Comparison of ENCODE assay signal across 1 cellular context in the genomic region with DNA sequence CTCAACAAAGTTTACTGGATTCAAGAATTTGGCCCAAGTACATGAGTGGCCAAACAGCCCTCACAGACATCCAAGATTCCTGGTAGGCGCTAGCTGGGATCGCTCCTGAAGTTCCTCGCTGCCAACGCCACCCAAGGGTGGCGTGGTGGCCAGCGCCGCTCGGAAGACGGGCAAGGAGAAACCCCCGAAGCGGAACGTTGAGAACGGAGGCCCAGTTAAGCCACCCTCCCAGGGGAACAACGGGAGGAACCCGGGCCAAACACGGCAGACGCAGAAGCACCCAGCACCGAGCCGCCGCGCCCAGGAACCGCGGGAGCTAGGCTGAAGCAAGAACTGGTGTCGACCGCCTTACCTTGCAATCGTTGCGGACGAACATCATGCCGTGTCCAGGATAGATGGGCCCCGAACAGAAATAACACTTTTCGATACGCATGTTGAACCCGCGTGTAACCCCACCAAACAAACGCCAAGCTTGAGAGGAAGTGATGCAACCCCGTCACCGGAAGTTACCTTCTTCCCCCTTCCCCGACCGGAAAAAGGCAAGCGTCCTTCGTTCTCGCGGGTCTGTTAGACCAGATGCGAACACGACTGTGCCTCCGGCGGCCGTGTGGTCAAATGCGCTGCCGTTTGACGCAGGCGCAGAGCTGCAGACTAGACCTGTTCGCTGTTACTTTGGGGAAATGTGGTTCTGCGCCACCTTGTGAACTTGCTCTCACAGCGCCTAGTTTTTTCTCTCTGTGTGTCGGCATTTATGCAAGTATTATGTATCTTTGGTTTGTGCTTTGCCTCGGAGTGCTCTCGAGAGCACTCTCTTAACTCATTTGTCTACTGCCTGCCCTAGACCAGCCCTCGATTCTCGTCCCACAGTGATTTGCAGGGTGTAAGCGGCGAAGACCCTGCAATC.
TF ChIP-seq lines count a peak whose summit lies in the region.

A gene (minus strand): TSS at position 484 of the 904 bp plus-strand sequence. CDS start 51 bp downstream, at position 433.

TF ChIP-seq in K562, 482 proteins besides CTCF, POLR2A, EP300 and RAD21 (continued from another document and continues in another):
- TF ChIP-seq, protein P1, sequence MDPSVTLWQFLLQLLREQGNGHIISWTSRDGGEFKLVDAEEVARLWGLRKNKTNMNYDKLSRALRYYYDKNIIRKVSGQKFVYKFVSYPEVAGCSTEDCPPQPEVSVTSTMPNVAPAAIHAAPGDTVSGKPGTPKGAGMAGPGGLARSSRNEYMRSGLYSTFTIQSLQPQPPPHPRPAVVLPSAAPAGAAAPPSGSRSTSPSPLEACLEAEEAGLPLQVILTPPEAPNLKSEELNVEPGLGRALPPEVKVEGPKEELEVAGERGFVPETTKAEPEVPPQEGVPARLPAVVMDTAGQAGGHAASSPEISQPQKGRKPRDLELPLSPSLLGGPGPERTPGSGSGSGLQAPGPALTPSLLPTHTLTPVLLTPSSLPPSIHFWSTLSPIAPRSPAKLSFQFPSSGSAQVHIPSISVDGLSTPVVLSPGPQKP (CRISPR knock-in tag; IDR thresholded peaks at IDR 0.05) = no peak
- peak; percentile 89; the same call in 1 of the 2 replicates for TF ChIP-seq ERF (CRISPR knock-in tag; IDR thresholded peaks at IDR 0.05)
- no peak for TF ChIP-seq WHSC1 (IDR thresholded peaks at IDR 0.05; ENCODE audit: low read length)
- TF ChIP-seq SREBF1 (IDR thresholded peaks at IDR 0.05; ENCODE audit: borderline replicate concordance, low read depth, low read length) = no peak
- TF ChIP-seq, protein P2, sequence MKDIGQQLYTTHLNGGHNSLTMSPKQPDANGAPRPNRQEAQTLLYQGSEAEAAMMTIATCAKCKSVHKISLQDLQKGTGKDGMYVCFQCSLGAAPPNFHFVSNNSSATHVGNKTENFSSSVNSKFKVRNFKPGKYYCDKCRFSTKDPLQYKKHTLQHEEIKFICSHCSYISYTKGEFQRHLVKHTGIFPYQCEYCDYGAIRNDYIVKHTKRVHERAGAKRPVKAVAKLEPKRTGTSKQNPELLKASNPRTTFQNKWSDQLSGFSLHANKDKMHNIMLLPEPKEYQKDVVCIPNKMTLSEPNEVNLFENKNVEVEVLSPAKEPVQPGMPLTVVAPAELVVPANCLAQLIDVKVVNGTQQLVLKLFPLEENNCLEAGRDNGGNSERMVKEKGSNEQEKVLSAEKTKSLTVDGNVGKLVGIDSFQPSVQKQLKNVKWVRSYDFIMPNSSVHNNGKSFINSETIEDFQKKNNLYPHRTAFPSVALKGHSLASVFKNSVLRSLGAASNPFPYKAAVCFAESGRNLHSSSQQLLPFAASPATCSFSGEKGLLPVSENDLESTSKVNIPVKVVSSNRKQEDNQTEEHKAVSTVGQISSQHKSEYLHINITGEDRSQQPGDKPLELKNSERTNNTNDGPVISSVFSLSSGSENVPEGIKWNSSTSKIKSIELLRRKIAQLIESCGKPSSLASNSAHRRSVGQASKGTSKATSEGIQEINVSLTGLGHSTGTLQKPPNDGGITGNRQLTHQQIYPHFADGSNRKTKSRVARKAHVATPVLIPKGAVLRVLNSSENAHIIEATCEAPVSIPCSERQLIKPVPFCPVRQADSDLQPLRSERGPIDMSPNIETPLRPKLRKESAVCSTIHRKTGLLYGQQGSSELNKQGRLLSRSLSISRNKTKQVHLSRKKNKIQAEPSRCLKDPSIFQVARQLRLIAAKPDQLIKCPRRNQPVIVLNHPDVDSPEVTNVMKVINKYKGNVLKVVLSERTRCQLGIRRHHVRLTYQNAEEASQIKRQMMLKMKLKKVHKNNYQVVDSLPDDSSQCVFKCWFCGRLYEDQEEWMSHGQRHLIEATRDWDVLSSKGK (CRISPR knock-in tag; IDR thresholded peaks at IDR 0.05) = no peak
- TF ChIP-seq SMARCA5 (IDR thresholded peaks at IDR 0.05) = peak; percentile 36; the same call in 1 of the 2 replicates
- peak in 1 of 2 experiments; percentile 56; a peak in 1 of 4 replicates for TF ChIP-seq MAZ (CRISPR knock-in tag; conservative IDR thresholded peaks at IDR 0.05 in 1 of 2, IDR thresholded peaks at IDR 0.05 in 1 of 2)
- no peak for TF ChIP-seq POLR2AphosphoS2 (IDR thresholded peaks at IDR 0.05; ENCODE audit: low read length)
- TF ChIP-seq JUN (IDR thresholded peaks at IDR 0.05; ENCODE audit: borderline replicate concordance, low read depth, low read length) = peak; percentile 85
- TF ChIP-seq JUN (CRISPR knock-in tag; IDR thresholded peaks at IDR 0.05; ENCODE audit: borderline replicate concordance) = no peak; the same call in 1 of the 2 replicates
- no peak for TF ChIP-seq RBM39 (optimal IDR thresholded peaks at IDR 0.05; ENCODE audit: low read depth, low read length)
- no peak for TF ChIP-seq DACH1 (IDR thresholded peaks at IDR 0.05; ENCODE audit: partially characterized antibody)
- TF ChIP-seq, protein P3, sequence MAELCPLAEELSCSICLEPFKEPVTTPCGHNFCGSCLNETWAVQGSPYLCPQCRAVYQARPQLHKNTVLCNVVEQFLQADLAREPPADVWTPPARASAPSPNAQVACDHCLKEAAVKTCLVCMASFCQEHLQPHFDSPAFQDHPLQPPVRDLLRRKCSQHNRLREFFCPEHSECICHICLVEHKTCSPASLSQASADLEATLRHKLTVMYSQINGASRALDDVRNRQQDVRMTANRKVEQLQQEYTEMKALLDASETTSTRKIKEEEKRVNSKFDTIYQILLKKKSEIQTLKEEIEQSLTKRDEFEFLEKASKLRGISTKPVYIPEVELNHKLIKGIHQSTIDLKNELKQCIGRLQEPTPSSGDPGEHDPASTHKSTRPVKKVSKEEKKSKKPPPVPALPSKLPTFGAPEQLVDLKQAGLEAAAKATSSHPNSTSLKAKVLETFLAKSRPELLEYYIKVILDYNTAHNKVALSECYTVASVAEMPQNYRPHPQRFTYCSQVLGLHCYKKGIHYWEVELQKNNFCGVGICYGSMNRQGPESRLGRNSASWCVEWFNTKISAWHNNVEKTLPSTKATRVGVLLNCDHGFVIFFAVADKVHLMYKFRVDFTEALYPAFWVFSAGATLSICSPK (IDR thresholded peaks at IDR 0.05; ENCODE audit: borderline replicate concordance) = no peak
- TF ChIP-seq ZNF445 (CRISPR knock-in tag; IDR thresholded peaks at IDR 0.05; ENCODE audit: low read depth) = no peak
- TF ChIP-seq, protein P4, sequence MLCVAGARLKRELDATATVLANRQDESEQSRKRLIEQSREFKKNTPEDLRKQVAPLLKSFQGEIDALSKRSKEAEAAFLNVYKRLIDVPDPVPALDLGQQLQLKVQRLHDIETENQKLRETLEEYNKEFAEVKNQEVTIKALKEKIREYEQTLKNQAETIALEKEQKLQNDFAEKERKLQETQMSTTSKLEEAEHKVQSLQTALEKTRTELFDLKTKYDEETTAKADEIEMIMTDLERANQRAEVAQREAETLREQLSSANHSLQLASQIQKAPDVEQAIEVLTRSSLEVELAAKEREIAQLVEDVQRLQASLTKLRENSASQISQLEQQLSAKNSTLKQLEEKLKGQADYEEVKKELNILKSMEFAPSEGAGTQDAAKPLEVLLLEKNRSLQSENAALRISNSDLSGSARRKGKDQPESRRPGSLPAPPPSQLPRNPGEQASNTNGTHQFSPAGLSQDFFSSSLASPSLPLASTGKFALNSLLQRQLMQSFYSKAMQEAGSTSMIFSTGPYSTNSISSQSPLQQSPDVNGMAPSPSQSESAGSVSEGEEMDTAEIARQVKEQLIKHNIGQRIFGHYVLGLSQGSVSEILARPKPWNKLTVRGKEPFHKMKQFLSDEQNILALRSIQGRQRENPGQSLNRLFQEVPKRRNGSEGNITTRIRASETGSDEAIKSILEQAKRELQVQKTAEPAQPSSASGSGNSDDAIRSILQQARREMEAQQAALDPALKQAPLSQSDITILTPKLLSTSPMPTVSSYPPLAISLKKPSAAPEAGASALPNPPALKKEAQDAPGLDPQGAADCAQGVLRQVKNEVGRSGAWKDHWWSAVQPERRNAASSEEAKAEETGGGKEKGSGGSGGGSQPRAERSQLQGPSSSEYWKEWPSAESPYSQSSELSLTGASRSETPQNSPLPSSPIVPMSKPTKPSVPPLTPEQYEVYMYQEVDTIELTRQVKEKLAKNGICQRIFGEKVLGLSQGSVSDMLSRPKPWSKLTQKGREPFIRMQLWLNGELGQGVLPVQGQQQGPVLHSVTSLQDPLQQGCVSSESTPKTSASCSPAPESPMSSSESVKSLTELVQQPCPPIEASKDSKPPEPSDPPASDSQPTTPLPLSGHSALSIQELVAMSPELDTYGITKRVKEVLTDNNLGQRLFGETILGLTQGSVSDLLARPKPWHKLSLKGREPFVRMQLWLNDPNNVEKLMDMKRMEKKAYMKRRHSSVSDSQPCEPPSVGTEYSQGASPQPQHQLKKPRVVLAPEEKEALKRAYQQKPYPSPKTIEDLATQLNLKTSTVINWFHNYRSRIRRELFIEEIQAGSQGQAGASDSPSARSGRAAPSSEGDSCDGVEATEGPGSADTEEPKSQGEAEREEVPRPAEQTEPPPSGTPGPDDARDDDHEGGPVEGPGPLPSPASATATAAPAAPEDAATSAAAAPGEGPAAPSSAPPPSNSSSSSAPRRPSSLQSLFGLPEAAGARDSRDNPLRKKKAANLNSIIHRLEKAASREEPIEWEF (CRISPR knock-in tag; IDR thresholded peaks at IDR 0.05) = no peak
- TF ChIP-seq, protein P5, sequence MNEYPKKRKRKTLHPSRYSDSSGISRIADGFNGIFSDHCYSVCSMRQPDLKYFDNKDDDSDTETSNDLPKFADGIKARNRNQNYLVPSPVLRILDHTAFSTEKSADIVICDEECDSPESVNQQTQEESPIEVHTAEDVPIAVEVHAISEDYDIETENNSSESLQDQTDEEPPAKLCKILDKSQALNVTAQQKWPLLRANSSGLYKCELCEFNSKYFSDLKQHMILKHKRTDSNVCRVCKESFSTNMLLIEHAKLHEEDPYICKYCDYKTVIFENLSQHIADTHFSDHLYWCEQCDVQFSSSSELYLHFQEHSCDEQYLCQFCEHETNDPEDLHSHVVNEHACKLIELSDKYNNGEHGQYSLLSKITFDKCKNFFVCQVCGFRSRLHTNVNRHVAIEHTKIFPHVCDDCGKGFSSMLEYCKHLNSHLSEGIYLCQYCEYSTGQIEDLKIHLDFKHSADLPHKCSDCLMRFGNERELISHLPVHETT (CRISPR knock-in tag; conservative IDR thresholded peaks at IDR 0.05 in 1 of 2, IDR thresholded peaks at IDR 0.05 in 1 of 2) = peak in 1 of 2 experiments; percentile 59; a peak in 2 of 4 replicates
- TF ChIP-seq RAD51 (IDR thresholded peaks at IDR 0.05; ENCODE audit: borderline replicate concordance, low read depth) = no peak
- no peak; the same call in 1 of the 2 replicates for TF ChIP-seq BCOR (IDR thresholded peaks at IDR 0.05)
- TF ChIP-seq HCFC1 (IDR thresholded peaks at IDR 0.05; ENCODE audit: low read depth, low read length) = peak; percentile 69
- no peak for TF ChIP-seq GATA2 (CRISPR knock-in tag; IDR thresholded peaks at IDR 0.05)
- TF ChIP-seq, protein P6, sequence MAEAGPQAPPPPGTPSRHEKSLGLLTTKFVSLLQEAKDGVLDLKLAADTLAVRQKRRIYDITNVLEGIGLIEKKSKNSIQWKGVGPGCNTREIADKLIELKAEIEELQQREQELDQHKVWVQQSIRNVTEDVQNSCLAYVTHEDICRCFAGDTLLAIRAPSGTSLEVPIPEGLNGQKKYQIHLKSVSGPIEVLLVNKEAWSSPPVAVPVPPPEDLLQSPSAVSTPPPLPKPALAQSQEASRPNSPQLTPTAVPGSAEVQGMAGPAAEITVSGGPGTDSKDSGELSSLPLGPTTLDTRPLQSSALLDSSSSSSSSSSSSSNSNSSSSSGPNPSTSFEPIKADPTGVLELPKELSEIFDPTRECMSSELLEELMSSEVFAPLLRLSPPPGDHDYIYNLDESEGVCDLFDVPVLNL (CRISPR knock-in tag; IDR thresholded peaks at IDR 0.05; ENCODE audit: low read depth) = 0 out of 2 replicates have a peak, but pooled peaks have one; percentile 26
- TF ChIP-seq TAF1 (IDR thresholded peaks at IDR 0.05; ENCODE audit: control insufficient read depth, extremely low read depth, insufficient read depth, low read length, severe bottlenecking) = peak; percentile 83
- TF ChIP-seq NFE2 (IDR thresholded peaks at IDR 0.05; ENCODE audit: low read depth) = no peak
- TF ChIP-seq HOXB6 (CRISPR knock-in tag; IDR thresholded peaks at IDR 0.05; ENCODE audit: borderline replicate concordance) = no peak
- TF ChIP-seq HMG20B (CRISPR knock-in tag; IDR thresholded peaks at IDR 0.05) = no peak
- peak in 1 of 2 experiments; percentile 83; a peak in 2 of 4 replicates for TF ChIP-seq HDAC1 (IDR thresholded peaks at IDR 0.05)
- TF ChIP-seq STAT5A (IDR thresholded peaks at IDR 0.05; ENCODE audit: borderline replicate concordance, low read length) = no peak
- peak; percentile 97 for TF ChIP-seq RBBP5 (IDR thresholded peaks at IDR 0.05; ENCODE audit: borderline replicate concordance, insufficient read depth, low read length, poor library complexity, severe bottlenecking)
- TF ChIP-seq ZNF699 (CRISPR knock-in tag; IDR thresholded peaks at IDR 0.05; ENCODE audit: insufficient replicate concordance) = no peak
- TF ChIP-seq MIER1 (IDR thresholded peaks at IDR 0.05; ENCODE audit: low read depth) = no peak
- no peak for TF ChIP-seq ARID1B (IDR thresholded peaks at IDR 0.05)
- no peak for TF ChIP-seq ZNF41 (CRISPR knock-in tag; conservative IDR thresholded peaks at IDR 0.05)
- TF ChIP-seq, protein P7, sequence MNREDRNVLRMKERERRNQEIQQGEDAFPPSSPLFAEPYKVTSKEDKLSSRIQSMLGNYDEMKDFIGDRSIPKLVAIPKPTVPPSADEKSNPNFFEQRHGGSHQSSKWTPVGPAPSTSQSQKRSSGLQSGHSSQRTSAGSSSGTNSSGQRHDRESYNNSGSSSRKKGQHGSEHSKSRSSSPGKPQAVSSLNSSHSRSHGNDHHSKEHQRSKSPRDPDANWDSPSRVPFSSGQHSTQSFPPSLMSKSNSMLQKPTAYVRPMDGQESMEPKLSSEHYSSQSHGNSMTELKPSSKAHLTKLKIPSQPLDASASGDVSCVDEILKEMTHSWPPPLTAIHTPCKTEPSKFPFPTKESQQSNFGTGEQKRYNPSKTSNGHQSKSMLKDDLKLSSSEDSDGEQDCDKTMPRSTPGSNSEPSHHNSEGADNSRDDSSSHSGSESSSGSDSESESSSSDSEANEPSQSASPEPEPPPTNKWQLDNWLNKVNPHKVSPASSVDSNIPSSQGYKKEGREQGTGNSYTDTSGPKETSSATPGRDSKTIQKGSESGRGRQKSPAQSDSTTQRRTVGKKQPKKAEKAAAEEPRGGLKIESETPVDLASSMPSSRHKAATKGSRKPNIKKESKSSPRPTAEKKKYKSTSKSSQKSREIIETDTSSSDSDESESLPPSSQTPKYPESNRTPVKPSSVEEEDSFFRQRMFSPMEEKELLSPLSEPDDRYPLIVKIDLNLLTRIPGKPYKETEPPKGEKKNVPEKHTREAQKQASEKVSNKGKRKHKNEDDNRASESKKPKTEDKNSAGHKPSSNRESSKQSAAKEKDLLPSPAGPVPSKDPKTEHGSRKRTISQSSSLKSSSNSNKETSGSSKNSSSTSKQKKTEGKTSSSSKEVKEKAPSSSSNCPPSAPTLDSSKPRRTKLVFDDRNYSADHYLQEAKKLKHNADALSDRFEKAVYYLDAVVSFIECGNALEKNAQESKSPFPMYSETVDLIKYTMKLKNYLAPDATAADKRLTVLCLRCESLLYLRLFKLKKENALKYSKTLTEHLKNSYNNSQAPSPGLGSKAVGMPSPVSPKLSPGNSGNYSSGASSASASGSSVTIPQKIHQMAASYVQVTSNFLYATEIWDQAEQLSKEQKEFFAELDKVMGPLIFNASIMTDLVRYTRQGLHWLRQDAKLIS (CRISPR knock-in tag; IDR thresholded peaks at IDR 0.05) = peak; percentile 95
- TF ChIP-seq, protein P8, sequence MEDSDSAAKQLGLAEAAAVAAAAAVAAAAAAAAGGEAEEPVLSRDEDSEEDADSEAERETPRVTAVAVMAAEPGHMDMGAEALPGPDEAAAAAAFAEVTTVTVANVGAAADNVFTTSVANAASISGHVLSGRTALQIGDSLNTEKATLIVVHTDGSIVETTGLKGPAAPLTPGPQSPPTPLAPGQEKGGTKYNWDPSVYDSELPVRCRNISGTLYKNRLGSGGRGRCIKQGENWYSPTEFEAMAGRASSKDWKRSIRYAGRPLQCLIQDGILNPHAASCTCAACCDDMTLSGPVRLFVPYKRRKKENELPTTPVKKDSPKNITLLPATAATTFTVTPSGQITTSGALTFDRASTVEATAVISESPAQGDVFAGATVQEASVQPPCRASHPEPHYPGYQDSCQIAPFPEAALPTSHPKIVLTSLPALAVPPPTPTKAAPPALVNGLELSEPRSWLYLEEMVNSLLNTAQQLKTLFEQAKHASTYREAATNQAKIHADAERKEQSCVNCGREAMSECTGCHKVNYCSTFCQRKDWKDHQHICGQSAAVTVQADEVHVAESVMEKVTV (CRISPR knock-in tag; IDR thresholded peaks at IDR 0.05) = no peak
